Comparison of ENCODE assay signal across 21 cellular contexts in the genomic region with DNA sequence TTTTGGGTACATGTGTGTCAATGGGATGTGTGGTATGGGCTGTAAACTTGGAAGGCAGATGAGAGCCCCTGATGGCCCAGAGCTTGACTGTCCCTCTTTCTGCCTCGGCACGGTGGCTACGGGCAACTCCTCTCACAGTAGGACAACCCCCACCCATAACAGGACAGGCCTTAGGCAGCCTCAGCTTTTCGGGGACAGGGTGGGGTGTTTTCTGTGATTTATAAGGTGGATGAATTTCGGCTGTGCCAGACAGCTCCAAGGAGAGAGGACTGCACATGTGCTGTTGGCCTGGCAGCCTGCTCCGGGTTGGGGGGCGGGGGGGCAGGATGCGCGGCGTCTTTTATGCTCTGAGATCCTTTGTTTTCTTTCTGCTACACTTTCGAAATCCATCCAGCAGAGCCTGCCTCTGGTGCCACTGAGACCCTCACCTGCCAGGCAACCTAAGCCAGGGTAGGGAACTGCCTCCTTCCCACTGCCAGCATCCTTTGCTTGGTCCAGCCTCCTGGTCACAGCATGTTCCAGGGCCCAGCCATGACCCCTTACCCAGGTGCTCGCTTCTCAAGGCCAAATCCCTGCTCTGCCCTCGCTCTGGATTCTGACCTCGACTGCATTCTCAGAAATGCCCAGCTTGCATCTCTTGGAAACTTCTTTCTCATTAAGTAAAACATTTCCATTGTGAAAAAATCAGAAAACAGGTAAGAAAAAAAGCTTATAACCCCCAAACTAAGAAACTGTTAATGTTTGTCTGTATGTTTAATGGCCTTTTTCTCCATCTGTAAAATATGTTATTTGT. TPM values are rescaled to one million over a fixed set of nuclear protein-coding genes. Genes with fewer than 3 reads are reported as not detected.
DNase-seq lines count a peak whose midpoint lies in the region; ATAC-seq, FAIRE-seq and TF ChIP-seq lines count a peak whose summit lies in the region.
"Had no signal": no experiment of that assay in that cellular context is flagged by ENCODE, and none has a peak within 500 bp of the region (broad histone marks: within the 10 kb centered on the region; RNA-seq: fewer than 3 reads in every experiment).

No MANE protein-coding gene starts in this region.

- no TSS peak for BruUV-seq in MCF 10A (replicated peaks; lab: Mats Ljungman, UMichigan)

- no peak for FAIRE-seq in H1 (lab: Jason Lieb, UNC)
- FAIRE-seq: A549, D721Med, GM12892, GM18507 had no signal

- H3K27me3 ChIP-seq in breast epithelium (no peaks in the 10 kb centered on the region), H1 (replicated peaks in 1 of 4; ENCODE audit: control insufficient read depth in 3 of 4, extremely low read depth in 1 of 4, insufficient read depth in 3 of 4, low read length in 3 of 4) (no peaks in the 10 kb centered on the region)

- H3K9me3 ChIP-seq in breast epithelium, result no peaks in the 10 kb centered on the region
- no peaks in the 10 kb centered on the region for H3K9me3 ChIP-seq in H1 (ENCODE audit: insufficient read depth in 2 of 2, low read depth in 1 of 2, low read length in 1 of 2)
- H3K9me3 ChIP-seq: A549, Caco-2 had no signal

- no peak overlapping the region for H3K4me3 ChIP-seq in breast epithelium
- no peak overlapping the region for H3K4me3 ChIP-seq in H1 (ENCODE audit: extremely low read depth in 1 of 4, insufficient read depth in 2 of 4, low read depth in 3 of 4, low read length in 4 of 4)
- H3K4me3 ChIP-seq: A549 had no signal

- H3K4me1 ChIP-seq in breast epithelium, result no peaks in the 10 kb centered on the region
- H3K4me1 ChIP-seq in H1 (replicated peaks in 1 of 4; ENCODE audit: control insufficient read depth in 3 of 4, insufficient read depth in 4 of 4, low read length in 3 of 4), result peaks cover 0 to 10% (median 6%) of the 10 kb centered on the region in 4 experiments; a peak in 5 of 7 replicates
- H3K4me1 ChIP-seq: A549, Caco-2 had no signal

- no peaks in the 10 kb centered on the region for H3K36me3 ChIP-seq in breast epithelium
- peaks cover 0 to 31% (median 10%) of the 10 kb centered on the region in 4 experiments; a peak in 7 of 8 replicates for H3K36me3 ChIP-seq in H1 (ENCODE audit: control insufficient read depth in 2 of 4, insufficient read depth in 4 of 4, low read length in 3 of 4)

- H2BK20ac ChIP-seq in H1 (ENCODE audit: low read length), result no peak overlapping the region

- intact Hi-C loops in MCF 10A (cut with micrococcal nuclease) (no loop called here), breast epithelium (cut with DNase I; ENCODE audit: low total_unique reads) (no loop called here), sciatic nerve (cut with DNase I) (no loop called here)

- POLR2A ChIA-PET in MCF 10A (lab: Yijun Ruan, JAX), result no interaction called here
- POLR2A ChIA-PET in H1 (lab: Charles Lee; ENCODE audit: partially characterized antibody), result no interaction called here

- in situ Hi-C loops in G401 (cut with HindIII; ENCODE audit: low sequenced_read_pairs), result no loop called here

- H3K27me3 Mint-ChIP-seq in MCF 10A (ENCODE audit: insufficient read depth, unreplicated experiment), result no peaks in the 10 kb centered on the region

- TF ChIP-seq CTCF in MCF 10A (IDR thresholded peaks at IDR 0.05; ENCODE audit: unreplicated experiment) (no peak), breast epithelium (IDR thresholded peaks at IDR 0.05) (no peak), H1 (IDR thresholded peaks at IDR 0.05; ENCODE audit: control extremely low read depth in 1 of 3, insufficient read depth in 1 of 3, low read depth in 1 of 3, low read length in 3 of 3) (no peak)

- no peak overlapping the region for H3K4ac ChIP-seq in H1 (replicated peaks; ENCODE audit: insufficient read length, low read depth, low read length)

- no peak overlapping the region for H4K91ac ChIP-seq in H1 (replicated peaks; ENCODE audit: insufficient read length, low read length)

- no peak overlapping the region for H2BK15ac ChIP-seq in H1 (ENCODE audit: low read length)

- H2BK120ac ChIP-seq in H1 (replicated peaks; ENCODE audit: low read depth, low read length), result no peak overlapping the region

- TF ChIP-seq POLR2A in breast epithelium (IDR thresholded peaks at IDR 0.05), result no peak
- TF ChIP-seq POLR2A in H1 (IDR thresholded peaks at IDR 0.05; ENCODE audit: control extremely low read depth in 1 of 2, low read depth in 2 of 2, low read length in 2 of 2), result no peak

- CTCF ChIA-PET in MCF 10A (lab: Yijun Ruan, JAX), result interaction anchor here (0.6 to 4.2 kb wide), 3 partner anchors 13 to 178 kb away, joined by 3 to 26 read pairs (median 3); no protein-coding TSS in a partner anchor
- CTCF ChIA-PET in H1 (lab: Charles Lee; ENCODE audit: partially characterized antibody), result interaction anchor here (1.1 to 2.9 kb wide), 5 partner anchors 10 to 117 kb away, joined by 4 to 15 read pairs (median 7); no protein-coding TSS in a partner anchor

- no peak overlapping the region for H3K27ac ChIP-seq in breast epithelium
- 0 out of 2 replicates have a peak overlapping the region, but pooled peaks have one; percentile 28 for H3K27ac ChIP-seq in H1 (ENCODE audit: low read depth, low read length)
- H3K27ac ChIP-seq: 22Rv1, A549, C4-2B had no signal

- H3K27ac Mint-ChIP-seq in MCF 10A (ENCODE audit: low read depth, unreplicated experiment), result peak overlapping the region; percentile 35
- H3K27ac Mint-ChIP-seq: CD4-positive, alpha-beta T cell had no signal

- H3K23me2 ChIP-seq in H1 (ENCODE audit: low read depth, low read length), result no peaks in the 10 kb centered on the region

- TF ChIP-seq EP300 in H1 (IDR thresholded peaks at IDR 0.05; ENCODE audit: borderline replicate concordance in 1 of 2, low read depth in 2 of 2, low read length in 2 of 2), result no peak

- no peak overlapping the region; the same call in 1 of the 2 replicates for H4K8ac ChIP-seq in H1 (ENCODE audit: extremely low read depth, insufficient read depth, low read length)

- no peak for DNase-seq in MCF 10A (ENCODE audit: unreplicated experiment)
- DNase-seq in breast epithelium (ENCODE audit: low spot score in 2 of 2), result no peak
- DNase-seq in H1 (ENCODE audit: low read depth in 1 of 2, low spot score in 2 of 2), result no peak
- DNase-seq in left lobe of liver (ENCODE audit: low spot score), result peak; percentile 22
- DNase-seq in sciatic nerve (ENCODE audit: low spot score), result peak; percentile 33
- no peak for DNase-seq in HPDE6-E6E7 (ENCODE audit: extremely low spot score)
- DNase-seq in G401 (ENCODE audit: low spot score), result no peak
- DNase-seq in NCI-H524 (lab: John Stamatoyannopoulos, UW), result no peak
- DNase-seq: AML-193; Caco-2; CD4-positive, alpha-beta T cell; GDM1; GOT3; H9 had no signal

- no peaks in the 10 kb centered on the region for H3K9me3 Mint-ChIP-seq in MCF 10A (ENCODE audit: unreplicated experiment)

- TF ChIP-seq RAD21 in H1 (IDR thresholded peaks at IDR 0.05 in 1 of 2, conservative IDR thresholded peaks at IDR 0.05 in 1 of 2; ENCODE audit: low read depth in 2 of 2, low read length in 2 of 2), result no peak

- H4K5ac ChIP-seq in H1 (ENCODE audit: insufficient read length, low read depth, low read length), result no peak overlapping the region

- no peak overlapping the region for H3K4me2 ChIP-seq in H1 (ENCODE audit: insufficient read depth in 1 of 2, low read depth in 2 of 2, low read length in 2 of 2)
- H3K4me2 ChIP-seq: A549 had no signal

- H3K4me1 Mint-ChIP-seq in MCF 10A (ENCODE audit: insufficient read depth, unreplicated experiment), result peaks cover 4% of the 10 kb centered on the region

- H4K20me1 ChIP-seq in H1 (replicated peaks in 1 of 2; ENCODE audit: control insufficient read depth in 1 of 2, insufficient read depth in 2 of 2, low read length in 2 of 2), result peaks cover 0 to 1% of the 10 kb centered on the region in 2 experiments

- no peak overlapping the region for H2BK5ac ChIP-seq in H1 (ENCODE audit: low read depth, low read length)

- H3K9ac ChIP-seq in H1 (replicated peaks in 1 of 4; ENCODE audit: extremely low read depth in 1 of 4, low read depth in 3 of 4, low read length in 3 of 4), result no peak overlapping the region

- H2AK5ac ChIP-seq in H1 (ENCODE audit: low read depth, low read length), result no peak overlapping the region

- H3K23ac ChIP-seq in H1 (ENCODE audit: insufficient read length), result no peak overlapping the region

- H3K14ac ChIP-seq in H1 (ENCODE audit: insufficient read length), result no peak overlapping the region

- H3K36me3 Mint-ChIP-seq in MCF 10A (ENCODE audit: insufficient read depth, unreplicated experiment), result peaks cover 95% of the 10 kb centered on the region

- H2AFZ ChIP-seq in H1 (ENCODE audit: low read length), result no peak overlapping the region

- H3K18ac ChIP-seq in H1 (ENCODE audit: extremely low read depth, low read length), result no peak overlapping the region

- H3K56ac ChIP-seq in H1 (replicated peaks; ENCODE audit: insufficient read length, low read depth, low read length), result no peak overlapping the region

- no peak for ATAC-seq in left lobe of liver
- ATAC-seq in sciatic nerve, result no peak
- ATAC-seq: A549 had no signal

- H3K4me3 Mint-ChIP-seq in MCF 10A (ENCODE audit: unreplicated experiment), result no peak overlapping the region
- H3K4me3 Mint-ChIP-seq: CD4-positive, alpha-beta T cell; H9 had no signal

- no peaks in the 10 kb centered on the region for H3K79me2 ChIP-seq in H1 (ENCODE audit: control insufficient read depth in 1 of 2, insufficient read depth in 2 of 2, low read length in 2 of 2)

- H2BK12ac ChIP-seq in H1 (ENCODE audit: low read depth, low read length), result no peak overlapping the region

- no peaks in the 10 kb centered on the region for H3K79me1 ChIP-seq in H1 (ENCODE audit: low read depth, low read length)

- WGBS in H1 (ENCODE audit: extremely low coverage in 1 of 2, insufficient coverage in 1 of 2, insufficient read length in 1 of 2, insufficient replicate concordance in 2 of 2, low coverage in 1 of 2, low lambda C conversion rate in 2 of 2, missing lambda C conversion rate in 1 of 2), 2 experiments, result 86% methylated on average over 9 of the region's 14 CpGs; no CpG with 5 or more reads in 1 of the 2 experiments

TF ChIP-seq in H1, 55 proteins besides CTCF, POLR2A, EP300 and RAD21 (continues in another document):
- TF ChIP-seq SIX5 (IDR thresholded peaks at IDR 0.05; ENCODE audit: low read depth, low read length), result no peak
- no peak for TF ChIP-seq TAF1 (IDR thresholded peaks at IDR 0.05; ENCODE audit: low read depth, low read length)
- no peak for TF ChIP-seq MAFK (IDR thresholded peaks at IDR 0.05; ENCODE audit: low read depth, low read length)

RNA-seq across cellular contexts. Expression of gene BTBD16, which starts 15.4 kb away (rescaled TPM):
- total RNA-seq in MCF 10A (2022) (0.16 TPM in 1 of 2 replicates, not detected in the other), breast epithelium (under 1 TPM in 1 of 3 donors, not detected in 2; 0.29 TPM), left lobe of liver (1.5 TPM), sciatic nerve (0.89 TPM)
- not detected in 2 replicates for total RNA-seq in H1 (2021; fragmentation: NEBNext Ultra II Directional; extraction: Animal tissue kit (Norgen Biotek cat#: 25700))
- polyA plus RNA-seq in H1 (2011; rRNA removed), result 0.05 TPM in 1 of 2 replicates, not detected in the other
- 0.06 TPM for polyA plus RNA-seq in H1 (2011; cell fraction: cytosol; rRNA removed)
- not detected for polyA plus RNA-seq in H1 (2011; cell fraction: nucleus; rRNA removed)
- polyA plus RNA-seq in H1 (2012, experiment 1 of 2), result 0.27 TPM in 1 of 4 replicates, not detected in the others
- not detected for polyA plus RNA-seq in H1 (2012, experiment 2 of 2)
- 0.02 TPM for polyA plus RNA-seq in H1 (2013, experiment 1 of 2)
- polyA plus RNA-seq in H1 (2013, experiment 2 of 2), result 0.06 TPM
- 0.13 TPM in 1 of 2 replicates, not detected in the other for polyA minus RNA-seq in H1 (2011; rRNA and poly(A)+ RNA removed)
- not detected for polyA minus RNA-seq in H1 (2011; cell fraction: cytosol; rRNA and poly(A)+ RNA removed)
- not detected for polyA minus RNA-seq in H1 (2011; cell fraction: nucleus; rRNA and poly(A)+ RNA removed)
- total RNA-seq in G401 (2014; rRNA removed; shearing (Covaris generic)), result not detected in 2 replicates
- total RNA-seq: Caco-2; CD4-positive, alpha-beta T cell; H9 had no signal
- polyA plus RNA-seq: BJ had no signal

Comparison
In these comparisons a context has a peak if more than half of its experiments do, and no peak if none do; other contexts are left out.
1. DNase-seq: peak in left lobe of liver (single experiment) and sciatic nerve (single experiment); none in MCF 10A (single experiment), breast epithelium (0 of 2), H1 (0 of 2), HPDE6-E6E7 (single experiment), G401 (single experiment) and NCI-H524 (0 of 2).